ENCODE assay signal across 16 cellular contexts in the genomic region with DNA sequence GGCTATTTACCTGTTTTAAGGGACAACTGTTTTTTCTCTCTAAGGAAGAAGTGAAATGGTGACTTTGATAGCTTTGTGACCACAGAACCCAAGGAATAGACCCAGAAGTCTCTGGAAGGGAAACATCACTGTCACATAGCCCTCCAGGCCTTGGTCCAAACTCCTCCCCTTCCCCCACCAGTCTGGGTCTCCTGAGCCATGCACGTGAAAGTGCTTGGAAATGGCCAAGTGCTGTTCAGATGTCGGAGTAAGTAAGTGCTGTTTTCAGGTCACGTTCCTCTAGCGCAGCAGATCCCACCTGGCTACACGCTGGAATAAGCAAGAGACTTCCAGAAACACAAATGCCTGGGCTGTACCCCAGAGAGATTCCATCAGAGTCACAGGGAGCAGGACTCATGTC.
"Had no signal": no experiment of that assay in that cellular context is flagged by ENCODE, and none has a peak within 500 bp of the region (broad histone marks: within the 10 kb centered on the region; RNA-seq: fewer than 3 reads in every experiment).

No MANE protein-coding gene starts in this region.

- H3K36me3 ChIP-seq: gastrocnemius medialis, lower lobe of right lung, neutrophil, pancreas, WERI-Rb-1 had no signal

- H3K4me1 ChIP-seq: pancreas had no signal

- ATAC-seq: natural killer cell, pancreas had no signal

- H3K4me3 ChIP-seq: coronary artery, gastrocnemius medialis, lower lobe of right lung, pancreas had no signal

- H3K9me3 ChIP-seq: gastrocnemius medialis, lower lobe of right lung, neutrophil, pancreas had no signal

- DNase-seq: activated CD4-positive, alpha-beta T cell treated with anti-CD3 and anti-CD28 coated beads for 1 hour; activated CD8-positive, alpha-beta memory T cell treated with anti-CD3 and anti-CD28 coated beads for 24 hours; activated CD8-positive, alpha-beta memory T cell treated with anti-CD3 and anti-CD28 coated beads, Interleukin-2, amount 50 U/mL, for 48 hours; activated effector memory CD4-positive, alpha-beta T cell treated with Interleukin-2 at 50 U/mL for 16 hours; activated naive CD4-positive, alpha-beta T cell treated with anti-CD3 and anti-CD28 coated beads, Interleukin-2, amount 10 ng/mL, durations not matched to agents 7 days and 5 days; activated T-cell treated with anti-CD3 and anti-CD28 coated beads, Interleukin-2, amount 50 U/mL, for 48 hours; lower lobe of right lung; natural killer cell; pancreas; stimulated activated CD4-positive, alpha-beta T cell treated with anti-CD3 and anti-CD28 coated beads, Interleukin-12 subunit alpha, Interleukin-12 subunit beta, amount 100 ng/mL, for 4 hours; stimulated activated CD4-positive, alpha-beta T cell treated with anti-CD3 and anti-CD28 coated beads, Interleukin-1b, Interleukin-23, amount 100 ng/mL, for 48 hours; stimulated activated naive CD4-positive, alpha-beta T cell treated with Interleukin-2 at 50 U/mL for 16 hours; WERI-Rb-1 had no signal

- H3K27me3 ChIP-seq: gastrocnemius medialis, pancreas had no signal

- H3K27ac ChIP-seq: lower lobe of right lung, neutrophil, pancreas, WERI-Rb-1 had no signal
